1 cellular context compared by ENCODE assay signal in genomic region chr1:225809842-225810578, GRCh38.
TF ChIP-seq lines count a peak whose summit lies in the region.

EPHX1 (plus strand) TSS chr1:225810124; CDS start chr1:225828730, 18,606 bp downstream.

TF ChIP-seq in K562, 482 proteins besides CTCF, POLR2A, EP300 and RAD21 (continued from another document):
- TF ChIP-seq CBFA2T3 (IDR thresholded peaks at IDR 0.05) (no peak), FOXA1 (IDR thresholded peaks at IDR 0.05; ENCODE audit: borderline replicate concordance) (no peak), TCF7 (IDR thresholded peaks at IDR 0.05; ENCODE audit: borderline replicate concordance) (no peak), ZEB2 (IDR thresholded peaks at IDR 0.05) (no peak), CBX5 (IDR thresholded peaks at IDR 0.05; ENCODE audit: borderline replicate concordance, low read depth) (no peak), NCOA1 (IDR thresholded peaks at IDR 0.05; ENCODE audit: low read depth) (no peak), IRF1 (CRISPR knock-in tag; IDR thresholded peaks at IDR 0.05; ENCODE audit: borderline replicate concordance) (no peak), ZNF507 (tag; conservative IDR thresholded peaks at IDR 0.05) (no peak), HDAC8 (tag; IDR thresholded peaks at IDR 0.05) (no peak), ZNF134 (CRISPR knock-in tag; conservative IDR thresholded peaks at IDR 0.05) (no peak), PYGO2 (tag; IDR thresholded peaks at IDR 0.05) (no peak), JUND (IDR thresholded peaks at IDR 0.05; ENCODE audit: borderline replicate concordance, low read depth, low read length) (no peak), JUND (tag; IDR thresholded peaks at IDR 0.05; ENCODE audit: borderline replicate concordance, low read depth, low read length) (no peak), HSF4 (CRISPR knock-in tag; IDR thresholded peaks at IDR 0.05; ENCODE audit: borderline replicate concordance) (no peak), EWSR1 (IDR thresholded peaks at IDR 0.05; ENCODE audit: borderline replicate concordance, low read depth, partially characterized antibody) (no peak)
